In the genomic region with DNA sequence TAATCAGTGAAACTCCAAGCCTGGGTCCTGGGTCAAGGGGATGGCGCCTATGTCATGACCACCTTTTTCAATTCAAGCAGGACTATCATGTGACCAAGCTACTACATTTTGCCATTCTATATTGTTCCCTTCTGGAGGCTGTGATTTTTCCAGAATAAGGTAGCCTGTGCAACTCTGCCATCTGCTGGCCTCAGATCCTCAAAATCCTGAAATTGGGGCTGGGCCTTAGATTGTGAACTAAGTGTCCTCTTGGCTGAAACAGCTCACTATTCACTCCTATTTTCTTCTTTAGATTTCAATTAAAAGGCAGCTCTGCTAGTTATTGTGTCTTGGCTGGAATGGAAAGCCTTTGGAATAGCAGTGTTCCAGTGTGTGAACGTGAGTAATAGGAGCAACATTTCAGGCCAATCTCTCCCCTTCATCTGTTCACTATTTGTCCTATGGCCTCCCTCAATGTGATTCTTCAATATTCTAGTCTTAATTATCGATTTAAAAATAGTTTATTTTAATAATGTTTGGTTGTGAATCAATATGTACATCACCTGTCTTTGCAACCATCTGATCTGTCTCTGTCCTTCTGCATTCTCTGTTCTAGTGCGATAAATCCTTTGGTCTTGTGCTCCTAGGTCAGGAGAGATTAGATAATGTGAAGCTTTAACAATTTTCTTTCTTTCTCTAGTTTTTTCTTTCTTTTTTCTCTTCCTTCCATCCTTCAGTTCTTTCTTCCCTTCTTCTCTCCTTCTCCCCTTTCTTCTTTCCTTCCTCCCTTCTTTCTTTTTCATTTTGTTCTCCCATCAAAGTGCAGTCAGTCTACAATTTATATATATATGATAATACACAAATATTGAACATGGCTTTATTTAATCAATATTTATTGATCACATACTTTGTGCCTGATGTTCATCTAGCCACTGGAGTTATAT, we compare ENCODE assay signal across 9 cellular contexts.
DNase-seq lines count a peak whose midpoint lies in the region; ATAC-seq and TF ChIP-seq lines count a peak whose summit lies in the region.
"Had no signal": no experiment of that assay in that cellular context is flagged by ENCODE, and none has a peak within 500 bp of the region (broad histone marks: within the 10 kb centered on the region; RNA-seq: fewer than 3 reads in every experiment).

No MANE protein-coding gene starts in this region.

- no peaks in the 10 kb centered on the region for H3K9me3 ChIP-seq in osteoblast (ENCODE audit: low read depth, low read length)
- H3K9me3 ChIP-seq: BLaER1 treated with 17β-estradiol and CSF1 and Interleukin-3, amounts not matched to agents 10 nM and 100 nM had no signal

- H3K27ac ChIP-seq in osteoblast (ENCODE audit: low read depth, low read length) = no peak overlapping the region
- H3K27ac ChIP-seq: BLaER1 treated with 17β-estradiol and CSF1 and Interleukin-3, amounts not matched to agents 10 nM and 100 nM had no signal

- peak; percentile 49 for TF ChIP-seq CTCF in LNCaP clone FGC (IDR thresholded peaks at IDR 0.05; ENCODE audit: control insufficient read depth, extremely low read depth, insufficient read depth)
- peak; percentile 44 for TF ChIP-seq CTCF in osteoblast (IDR thresholded peaks at IDR 0.05; ENCODE audit: extremely low read depth, low read depth, low read length)

- no peaks in the 10 kb centered on the region for H3K79me2 ChIP-seq in osteoblast (ENCODE audit: insufficient read depth, low read length)

- no peak overlapping the region for H2AFZ ChIP-seq in osteoblast (ENCODE audit: low read length)

- DNase-seq in NCI-H1417 (lab: John Stamatoyannopoulos, UW) = peak in 2 of 3 experiments; percentile 14 to 43
- no peak for DNase-seq in NCI-H1417 treated with DMSO at 0.1 percent for 48 hours (lab: John Stamatoyannopoulos, UW)
- no peak for DNase-seq in LNCaP clone FGC (ENCODE audit: low read depth)
- DNase-seq in cerebellar cortex (ENCODE audit: low spot score) = peak; percentile 12
- no peak for DNase-seq in osteoblast (ENCODE audit: insufficient read length, low spot score, missing footprints)
- DNase-seq in D341Med (ENCODE audit: low spot score) = no peak
- DNase-seq in cortex of kidney (lab: John Stamatoyannopoulos, UW) = no peak

- no peak for ATAC-seq in GM18909 (IDR thresholded peaks at IDR 0.05; ENCODE audit: poor library complexity, unreplicated experiment)

- no peaks in the 10 kb centered on the region for H4K20me1 ChIP-seq in osteoblast (ENCODE audit: insufficient read depth, low read length)
- H4K20me1 ChIP-seq: BLaER1 treated with 17β-estradiol and CSF1 and Interleukin-3, amounts not matched to agents 10 nM and 100 nM had no signal

- H3K4me3 ChIP-seq in LNCaP clone FGC (ENCODE audit: low read depth, low read length) (no peak overlapping the region), osteoblast (ENCODE audit: insufficient read depth, low read length) (no peak overlapping the region)
- H3K4me3 ChIP-seq: BLaER1 treated with 17β-estradiol and CSF1 and Interleukin-3, amounts not matched to agents 10 nM and 100 nM had no signal

- no peaks in the 10 kb centered on the region for H3K4me1 ChIP-seq in osteoblast (ENCODE audit: insufficient read depth, low read length)

- no peak overlapping the region for H3K4me2 ChIP-seq in osteoblast (ENCODE audit: insufficient read depth, low read length)
- H3K4me2 ChIP-seq: BLaER1 treated with 17β-estradiol and CSF1 and Interleukin-3, amounts not matched to agents 10 nM and 100 nM had no signal

- no peaks in the 10 kb centered on the region for H3K36me3 ChIP-seq in osteoblast (ENCODE audit: insufficient read depth, low read length)
- H3K36me3 ChIP-seq: BLaER1 treated with 17β-estradiol and CSF1 and Interleukin-3, amounts not matched to agents 10 nM and 100 nM had no signal

- H3K27me3 ChIP-seq in osteoblast (ENCODE audit: insufficient read depth, low read length) = no peaks in the 10 kb centered on the region
- H3K27me3 ChIP-seq: BLaER1 treated with 17β-estradiol and CSF1 and Interleukin-3, amounts not matched to agents 10 nM and 100 nM had no signal

Comparison
In these comparisons a context has a peak if more than half of its experiments do, and no peak if none do; other contexts are left out.
1. DNase-seq: peak in NCI-H1417 (2 of 3) and cerebellar cortex (single experiment); none in NCI-H1417 treated with DMSO at 0.1 percent for 48 hours (single experiment), LNCaP clone FGC (single experiment), osteoblast (single experiment), D341Med (single experiment) and cortex of kidney (single experiment).